In the genomic region with DNA sequence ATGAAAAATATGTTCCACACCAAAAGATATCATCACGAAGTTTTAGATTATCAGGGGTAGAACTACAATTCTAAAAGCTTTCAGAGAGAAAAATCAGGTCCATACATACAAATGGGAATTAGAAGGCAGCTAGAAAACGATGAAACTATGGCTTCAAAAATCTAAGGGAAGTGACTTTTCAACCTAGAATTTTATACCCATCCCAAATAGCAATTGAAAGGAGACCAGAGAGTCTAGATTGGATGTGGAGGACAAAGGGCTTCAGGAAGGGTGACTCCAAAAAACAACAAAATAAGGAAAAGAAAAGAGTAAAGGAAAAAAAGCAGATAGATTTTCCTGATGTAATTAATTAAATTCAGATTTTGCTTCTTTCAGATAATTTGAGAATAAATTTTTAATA, we compare ENCODE assay signal across 10 cellular contexts.
"Had no signal": no experiment of that assay in that cellular context is flagged by ENCODE, and none has a peak within 500 bp of the region (broad histone marks: within the 10 kb centered on the region; RNA-seq: fewer than 3 reads in every experiment).

No MANE protein-coding gene starts in this region.

- H3K4me3 ChIP-seq: GM23338, HAP-1 had no signal

- H3K27ac Mint-ChIP-seq: GM23338 had no signal

- DNase-seq: H7, IMR-90, Karpas-422, KBM-7 had no signal

- FAIRE-seq: H1 had no signal

- H3K36me3 ChIP-seq: HAP-1 had no signal

- H3K27ac ChIP-seq: HL-60, KMS-11 had no signal

- H3K4me3 Mint-ChIP-seq: GM23338 had no signal

- H3K9me3 ChIP-seq: HAP-1 had no signal

- ATAC-seq: GM23338, HCT116 had no signal
